ENCODE assay signal across 8 cellular contexts in genomic region chr12:122646568-122647220, GRCh38. TPM values are rescaled to one million over a fixed set of nuclear protein-coding genes. Genes with fewer than 3 reads are reported as not detected.
A peak's percentile ranks its signal among the peaks of the same experiment; 100 is the strongest.
DNase-seq lines count a peak whose midpoint lies in the region; ATAC-seq lines count a peak whose summit lies in the region.

No MANE protein-coding gene starts in this region.

- H3K36me3 Mint-ChIP-seq in T-cell = peaks cover 3% of the 10 kb centered on the region

- POLR2A ChIA-PET in T-cell (lab: Charles Lee) = interaction anchor here in 1 of 2 donors (0.6 kb wide), 1 partner anchor 591 kb away, joined by 6 read pairs; no protein-coding TSS in a partner anchor

- CTCF ChIA-PET in T-cell (lab: Charles Lee) = no interaction called here

- no peak overlapping the region for H3K27ac Mint-ChIP-seq in T-cell

- DNase-seq in activated naive CD4-positive, alpha-beta T cell treated with Interleukin-2 at 50 U/mL for 16 hours = peak; percentile 73
- no peak for DNase-seq in activated naive CD4-positive, alpha-beta T cell (lab: John Stamatoyannopoulos, UW)
- DNase-seq in T-cell = peak in 16 of 34 experiments; percentile 3 to 42 (median 10)
- peak; percentile 1 for DNase-seq in central memory CD4-positive, alpha-beta T cell
- DNase-seq in stimulated activated CD8-positive, alpha-beta memory T cell treated with anti-CD3 and anti-CD28 coated beads, Interleukin-15, amount 100 ng/mL, for 4 hours (ENCODE audit: low read depth in 2 of 2) = peak; percentile 21 to 47
- DNase-seq in NCI-H1694 (lab: John Stamatoyannopoulos, UW) = no peak
- DNase-seq in NCI-H524 treated with DMSO at 0.1 percent for 48 hours (lab: John Stamatoyannopoulos, UW) = no peak

- H3K4me1 Mint-ChIP-seq in T-cell = peaks cover 6 to 13% (median 8%) of the 10 kb centered on the region in 3 donors

- H3K9me3 Mint-ChIP-seq in T-cell = no peaks in the 10 kb centered on the region

- H3K27me3 Mint-ChIP-seq in T-cell = no peaks in the 10 kb centered on the region

- peak; percentile 87 for ATAC-seq in HG03135 (IDR thresholded peaks at IDR 0.05; ENCODE audit: unreplicated experiment)
- peak; percentile 54 to 63 (median 60) for ATAC-seq in T-cell (replicated peaks in 1 of 4)

- peak overlapping the region in 2 of 3 donors; percentile 17 to 46 for H3K4me3 Mint-ChIP-seq in T-cell

RNA-seq across cellular contexts. Expression of gene HCAR2, which starts 56.5 kb away (rescaled TPM):
- total RNA-seq in T-cell = under 1 TPM in 1 of 5 donors, not detected in 4; 0.23 TPM

Comparison
In these comparisons a context has a peak if more than half of its experiments do, and no peak if none do; other contexts are left out.
1. DNase-seq: peak in activated naive CD4-positive, alpha-beta T cell treated with Interleukin-2 at 50 U/mL for 16 hours (single experiment), central memory CD4-positive, alpha-beta T cell (single experiment) and stimulated activated CD8-positive, alpha-beta memory T cell treated with anti-CD3 and anti-CD28 coated beads, Interleukin-15, amount 100 ng/mL, for 4 hours (2 of 2); none in activated naive CD4-positive, alpha-beta T cell (0 of 4), NCI-H1694 (single experiment) and NCI-H524 treated with DMSO at 0.1 percent for 48 hours (single experiment).